26 cellular contexts compared by ENCODE assay signal in genomic region chr2:128516938-128517337, GRCh38.
"Had no signal": no experiment of that assay in that cellular context is flagged by ENCODE, and none has a peak within 500 bp of the region (broad histone marks: within the 10 kb centered on the region; RNA-seq: fewer than 3 reads in every experiment).

No MANE protein-coding gene starts in this region.

- H3K9me3 ChIP-seq: left ventricle myocardium inferior, pancreas, prostate gland, sigmoid colon, spleen, suprapubic skin, thoracic aorta, tibial artery, upper lobe of right lung had no signal

- DNase-seq: islet precursor cell; left ventricle myocardium inferior; mesendoderm; naive B cell; natural killer cell; nephron progenitor cell; nucleus accumbens; pancreas; retina; right cardiac atrium; sigmoid colon; small intestine; spleen; stimulated activated CD4-positive, alpha-beta T cell treated with anti-CD3 and anti-CD28 coated beads, Interleukin-4, amount 100 ng/mL, for 24 hours; stimulated activated naive CD4-positive, alpha-beta T cell; tibial artery; trophoblast cell; upper lobe of right lung had no signal

- H3K4me2 ChIP-seq: hepatocyte had no signal

- H3K9me3 Mint-ChIP-seq: mesothelial cell of epicardium; natural killer cell; nephron progenitor cell; stimulated activated effector memory CD8-positive, alpha-beta T cell treated with anti-CD3 and anti-CD28 coated beads, Interleukin-12 subunit alpha, Interleukin-12 subunit beta, amount 100 ng/mL, for 72 hours; stimulated activated naive CD8-positive, alpha-beta T cell treated with anti-CD3 and anti-CD28 coated beads, Interleukin-15, Interleukin-2, amounts not matched to agents 100 ng/mL and 50 ng/mL, for 24 hours had no signal

- H3K4me3 ChIP-seq: hepatocyte, left ventricle myocardium inferior, lung, pancreas, prostate gland, sigmoid colon, spleen, suprapubic skin, thoracic aorta, tibial artery, upper lobe of right lung had no signal

- H3K36me3 ChIP-seq: left ventricle myocardium inferior, pancreas, prostate gland, sigmoid colon, spleen, suprapubic skin, thoracic aorta, tibial artery, upper lobe of right lung had no signal

- H3K4me1 ChIP-seq: prostate gland, tibial artery had no signal

- H3K36me3 Mint-ChIP-seq: mesothelial cell of epicardium; natural killer cell; stimulated activated effector memory CD8-positive, alpha-beta T cell treated with anti-CD3 and anti-CD28 coated beads, Interleukin-12 subunit alpha, Interleukin-12 subunit beta, amount 100 ng/mL, for 72 hours had no signal

- H3K4me3 Mint-ChIP-seq: mesothelial cell of epicardium; naive B cell; natural killer cell; nephron progenitor cell; stimulated activated effector memory CD8-positive, alpha-beta T cell treated with anti-CD3 and anti-CD28 coated beads, Interleukin-12 subunit alpha, Interleukin-12 subunit beta, amount 100 ng/mL, for 72 hours; stimulated activated naive CD8-positive, alpha-beta T cell treated with anti-CD3 and anti-CD28 coated beads, Interleukin-15, Interleukin-2, amounts not matched to agents 100 ng/mL and 50 ng/mL, for 24 hours had no signal

- H3K27ac Mint-ChIP-seq: mesothelial cell of epicardium; natural killer cell; nephron progenitor cell; stimulated activated effector memory CD8-positive, alpha-beta T cell treated with anti-CD3 and anti-CD28 coated beads, Interleukin-12 subunit alpha, Interleukin-12 subunit beta, amount 100 ng/mL, for 72 hours; stimulated activated naive CD8-positive, alpha-beta T cell treated with anti-CD3 and anti-CD28 coated beads, Interleukin-15, Interleukin-2, amounts not matched to agents 100 ng/mL and 50 ng/mL, for 24 hours had no signal

- H2AFZ ChIP-seq: hepatocyte had no signal

- H3K27me3 Mint-ChIP-seq: stimulated activated naive CD8-positive, alpha-beta T cell treated with anti-CD3 and anti-CD28 coated beads, Interleukin-15, Interleukin-2, amounts not matched to agents 100 ng/mL and 50 ng/mL, for 24 hours had no signal

- H3K27me3 ChIP-seq: hepatocyte, pancreas, sigmoid colon, spleen, suprapubic skin, tibial artery, upper lobe of right lung had no signal

- ATAC-seq: natural killer cell; pancreas; right cardiac atrium; stimulated activated effector memory CD8-positive, alpha-beta T cell treated with anti-CD3 and anti-CD28 coated beads, Interleukin-12 subunit alpha, Interleukin-12 subunit beta, amount 100 ng/mL, for 72 hours; upper lobe of right lung had no signal

- H3K27ac ChIP-seq: hepatocyte, left ventricle myocardium inferior, pancreas, prostate gland, sigmoid colon, spleen, suprapubic skin, thoracic aorta, tibial artery, upper lobe of right lung had no signal
